14 cellular contexts compared by ENCODE assay signal in the genomic region with DNA sequence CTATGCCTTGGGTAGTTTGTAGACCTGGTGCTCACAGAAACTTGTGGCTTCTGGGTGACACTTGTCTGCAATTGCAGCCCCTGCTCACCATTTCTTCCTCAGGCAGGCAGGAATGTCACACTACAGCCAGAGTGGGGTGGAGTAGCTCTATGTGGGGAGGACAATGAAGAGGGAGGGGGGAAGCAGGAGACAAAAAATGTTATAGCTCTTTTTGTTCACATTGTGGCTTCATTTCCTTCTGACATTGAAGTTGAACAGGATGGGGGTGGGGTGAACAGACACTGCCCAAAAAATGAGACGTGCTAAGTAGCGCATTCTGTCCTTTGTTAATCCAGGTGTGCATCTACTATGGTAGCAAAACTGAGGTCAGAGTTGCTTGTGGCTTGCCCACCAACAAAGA. TPM values are rescaled to one million over a fixed set of nuclear protein-coding genes. Genes with fewer than 3 reads are reported as not detected.
A peak's percentile ranks its signal among the peaks of the same experiment; 100 is the strongest.
DNase-seq lines count a peak whose midpoint lies in the region; ATAC-seq, FAIRE-seq and TF ChIP-seq lines count a peak whose summit lies in the region.
"Had no signal": no experiment of that assay in that cellular context is flagged by ENCODE, and none has a peak within 500 bp of the region (broad histone marks: within the 10 kb centered on the region; RNA-seq: fewer than 3 reads in every experiment).

A gene with protein sequence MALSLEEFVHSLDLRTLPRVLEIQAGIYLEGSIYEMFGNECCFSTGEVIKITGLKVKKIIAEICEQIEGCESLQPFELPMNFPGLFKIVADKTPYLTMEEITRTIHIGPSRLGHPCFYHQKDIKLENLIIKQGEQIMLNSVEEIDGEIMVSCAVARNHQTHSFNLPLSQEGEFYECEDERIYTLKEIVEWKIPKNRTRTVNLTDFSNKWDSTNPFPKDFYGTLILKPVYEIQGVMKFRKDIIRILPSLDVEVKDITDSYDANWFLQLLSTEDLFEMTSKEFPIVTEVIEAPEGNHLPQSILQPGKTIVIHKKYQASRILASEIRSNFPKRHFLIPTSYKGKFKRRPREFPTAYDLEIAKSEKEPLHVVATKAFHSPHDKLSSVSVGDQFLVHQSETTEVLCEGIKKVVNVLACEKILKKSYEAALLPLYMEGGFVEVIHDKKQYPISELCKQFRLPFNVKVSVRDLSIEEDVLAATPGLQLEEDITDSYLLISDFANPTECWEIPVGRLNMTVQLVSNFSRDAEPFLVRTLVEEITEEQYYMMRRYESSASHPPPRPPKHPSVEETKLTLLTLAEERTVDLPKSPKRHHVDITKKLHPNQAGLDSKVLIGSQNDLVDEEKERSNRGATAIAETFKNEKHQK (minus strand): TSS at position 124 of the 400 bp plus-strand sequence. CDS start 126 bp downstream, outside the sequence.

- H3K36me3 Mint-ChIP-seq in effector memory CD8-positive, alpha-beta T cell (ENCODE audit: insufficient read depth): peaks cover 18% of the 10 kb centered on the region

- no peaks in the 10 kb centered on the region for H3K27me3 ChIP-seq in upper lobe of right lung

- no peaks in the 10 kb centered on the region for H3K36me3 ChIP-seq in upper lobe of right lung

- peaks cover 34 to 54% of the 10 kb centered on the region in 2 donors for H3K4me1 Mint-ChIP-seq in effector memory CD8-positive, alpha-beta T cell (ENCODE audit: low read depth in 2 of 2)

- no peaks in the 10 kb centered on the region for H3K4me1 ChIP-seq in upper lobe of right lung

- no peak for FAIRE-seq in frontal cortex (lab: Jason Lieb, UNC)

- ATAC-seq in effector memory CD8-positive, alpha-beta T cell (replicated peaks): peak; percentile 70
- no peak for ATAC-seq in upper lobe of right lung
- no peak for ATAC-seq in HG03108 (IDR thresholded peaks at IDR 0.05; ENCODE audit: unreplicated experiment)
- ATAC-seq in GM18858 (IDR thresholded peaks at IDR 0.05; ENCODE audit: unreplicated experiment): no peak
- ATAC-seq: left colon had no signal

- intact Hi-C loops in upper lobe of right lung (cut with DNase I): no loop called here

- TF ChIP-seq CTCF in upper lobe of right lung (IDR thresholded peaks at IDR 0.05): no peak

- peak within 1 kb of the TSS; percentile 88 to 93 for H3K27ac Mint-ChIP-seq in effector memory CD8-positive, alpha-beta T cell

- H3K9me3 Mint-ChIP-seq in effector memory CD8-positive, alpha-beta T cell: peaks cover 0 to 2% of the 10 kb centered on the region in 2 donors

- DNase-seq in activated T-cell treated with anti-CD3 and anti-CD28 coated beads for 1 hour (ENCODE audit: low read depth): peak; percentile 24
- no peak for DNase-seq in activated T-cell treated with anti-CD3 and anti-CD28 coated beads for 4 hours
- peak; percentile 32 for DNase-seq in activated CD8-positive, alpha-beta memory T cell treated with anti-CD3 and anti-CD28 coated beads, Interleukin-2, amount 50 U/mL, for 1 hour (ENCODE audit: extremely low read depth)
- DNase-seq in effector memory CD8-positive, alpha-beta T cell: peak; percentile 29 to 48 (median 32)
- DNase-seq in upper lobe of right lung: no peak
- DNase-seq in frontal cortex (ENCODE audit: low spot score in 2 of 2): no peak
- DNase-seq: 8988T; aorta; effector CD8-positive, alpha-beta T cell; left colon; NCI-H2171; occipital lobe had no signal

- peak within 1 kb of the TSS; percentile 91 to 92 for H3K4me3 Mint-ChIP-seq in effector memory CD8-positive, alpha-beta T cell

- no peaks in the 10 kb centered on the region for H3K27me3 Mint-ChIP-seq in effector memory CD8-positive, alpha-beta T cell

- H3K4me3 ChIP-seq in upper lobe of right lung: peak within 1 kb of the TSS; percentile 24

- H3K9me3 ChIP-seq in upper lobe of right lung: no peaks in the 10 kb centered on the region

- no peak within 1 kb of the TSS for H3K27ac ChIP-seq in upper lobe of right lung

RNA-seq across cellular contexts. Expression of the gene that starts here (rescaled TPM):
- 3.0 TPM for total RNA-seq in upper lobe of right lung
- 0.41 TPM for total RNA-seq in frontal cortex

Comparison
In these comparisons a context has a peak if more than half of its experiments do, and no peak if none do; other contexts are left out.
1. DNase-seq: peak in activated T-cell treated with anti-CD3 and anti-CD28 coated beads for 1 hour (single experiment), activated CD8-positive, alpha-beta memory T cell treated with anti-CD3 and anti-CD28 coated beads, Interleukin-2, amount 50 U/mL, for 1 hour (single experiment) and effector memory CD8-positive, alpha-beta T cell (3 of 3); none in activated T-cell treated with anti-CD3 and anti-CD28 coated beads for 4 hours (single experiment), upper lobe of right lung (single experiment) and frontal cortex (0 of 2).